In genomic region chr6:11397622-11398450, GRCh38 we compare ENCODE assay signal across 1 cellular context.
TF ChIP-seq lines count a peak whose summit lies in the region.

No MANE protein-coding gene starts in this region.

TF ChIP-seq in HepG2, 621 proteins besides CTCF, POLR2A, EP300 and RAD21 (continued from another document):
- TF ChIP-seq PATZ1 (CRISPR knock-in tag; IDR thresholded peaks at IDR 0.05) (no peak), ZNF567 (CRISPR knock-in tag; IDR thresholded peaks at IDR 0.05; ENCODE audit: borderline replicate concordance) (0 out of 2 replicates have a peak, but pooled peaks have one; percentile 77), GPBP1L1 (CRISPR knock-in tag; IDR thresholded peaks at IDR 0.05) (no peak), KLF15 (CRISPR knock-in tag; IDR thresholded peaks at IDR 0.05; ENCODE audit: borderline replicate concordance) (no peak), NR1H2 (CRISPR knock-in tag; IDR thresholded peaks at IDR 0.05; ENCODE audit: borderline replicate concordance, low read depth) (no peak), NFRKB (IDR thresholded peaks at IDR 0.05) (no peak), SMAD1 (CRISPR knock-in tag; IDR thresholded peaks at IDR 0.05; ENCODE audit: borderline replicate concordance, low read depth) (peak; percentile 75; the same call in 1 of the 2 replicates), ZNF749 (CRISPR knock-in tag; IDR thresholded peaks at IDR 0.05; ENCODE audit: borderline replicate concordance) (no peak), ZNF503 (CRISPR knock-in tag; IDR thresholded peaks at IDR 0.05) (no peak), GMEB1 (CRISPR knock-in tag; IDR thresholded peaks at IDR 0.05; ENCODE audit: borderline replicate concordance) (peak; percentile 14; the same call in 1 of the 2 replicates), SNAPC2 (CRISPR knock-in tag; IDR thresholded peaks at IDR 0.05) (no peak), GABPA (IDR thresholded peaks at IDR 0.05; ENCODE audit: low read depth, low read length) (no peak), GABPA (CRISPR knock-in tag; IDR thresholded peaks at IDR 0.05; ENCODE audit: low read depth) (no peak), ZNF609 (CRISPR knock-in tag; IDR thresholded peaks at IDR 0.05; ENCODE audit: borderline replicate concordance) (no peak)
